Comparison of ENCODE assay signal across 22 cellular contexts in the genomic region with DNA sequence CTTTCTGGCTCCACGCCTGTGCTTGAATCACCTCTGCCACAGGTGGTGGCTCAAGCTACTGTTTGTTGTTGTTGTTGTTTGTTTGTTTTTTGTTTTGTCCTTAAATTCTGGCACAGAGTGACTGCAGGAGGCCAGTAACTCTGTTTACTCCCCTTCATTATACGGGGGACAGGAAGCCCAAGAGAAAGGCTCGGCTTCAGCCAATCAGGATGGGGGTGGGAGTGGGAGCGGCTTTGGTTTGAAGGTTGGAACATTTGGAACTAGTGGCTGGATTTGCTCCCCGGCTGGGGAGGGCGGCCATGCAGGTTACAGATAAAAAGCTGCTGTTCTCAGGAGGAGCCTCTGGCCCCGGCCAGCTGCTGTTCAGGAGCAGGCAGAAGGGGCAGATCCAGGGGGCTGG. TPM values are rescaled to one million over a fixed set of nuclear protein-coding genes. Genes with fewer than 3 reads are reported as not detected.
"Had no signal": no experiment of that assay in that cellular context is flagged by ENCODE, and none has a peak within 500 bp of the region (broad histone marks: within the 10 kb centered on the region; RNA-seq: fewer than 3 reads in every experiment).

No MANE protein-coding gene starts in this region.

- DNase-seq: activated CD4-positive, alpha-beta T cell treated with anti-CD3 and anti-CD28 coated beads for 48 hours; activated CD8-positive, alpha-beta T cell treated with anti-CD3 and anti-CD28 coated beads for 36 hours; activated effector memory CD4-positive, alpha-beta T cell treated with Interleukin-2 at 50 U/mL for 16 hours; activated T-cell treated with anti-CD3 and anti-CD28 coated beads, Interleukin-2, amount 50 U/mL, for 4 hours; hippocampal formation; left ventricle myocardium inferior; naive thymus-derived CD8-positive, alpha-beta T cell; retina; stimulated activated CD4-positive, alpha-beta T cell treated with anti-CD3 and anti-CD28 coated beads, Interleukin-15, amount 100 ng/mL, for 24 hours; stimulated activated CD4-positive, alpha-beta T cell treated with anti-CD3 and anti-CD28 coated beads, Interleukin-4, amount 100 ng/mL, for 1 hour; stimulated activated naive CD4-positive, alpha-beta T cell; T-helper 2 cell; tibial artery; uterus had no signal

- H3K9me3 Mint-ChIP-seq: activated CD8-positive, alpha-beta T cell treated with anti-CD3 and anti-CD28 coated beads for 36 hours; activated naive CD4-positive, alpha-beta T cell treated with anti-CD3 and anti-CD28 coated beads, Interleukin-2, amount 50 U/mL, for 72 hours; activated T-cell treated with anti-CD3 and anti-CD28 coated beads, Interleukin-2, amount 50 U/mL, for 4 hours; memory B cell; naive thymus-derived CD8-positive, alpha-beta T cell had no signal

- H3K27ac Mint-ChIP-seq: activated CD8-positive, alpha-beta T cell treated with anti-CD3 and anti-CD28 coated beads for 36 hours; memory B cell had no signal

- ATAC-seq: activated CD8-positive, alpha-beta T cell treated with anti-CD3 and anti-CD28 coated beads for 36 hours; activated naive CD4-positive, alpha-beta T cell treated with anti-CD3 and anti-CD28 coated beads, Interleukin-2, amount 50 U/mL, for 72 hours; activated T-cell treated with anti-CD3 and anti-CD28 coated beads, Interleukin-2, amount 50 U/mL, for 4 hours; esophagus mucosa; naive thymus-derived CD8-positive, alpha-beta T cell had no signal

- H3K36me3 ChIP-seq: left ventricle myocardium inferior, tibial artery, uterus had no signal

- H3K4me3 ChIP-seq: left ventricle myocardium inferior, tibial artery, uterus had no signal

- H3K4me1 ChIP-seq: uterus had no signal

- H3K27me3 ChIP-seq: tibial artery, uterus had no signal

- H3K27ac ChIP-seq: left ventricle myocardium inferior, tibial artery, uterus had no signal

- H3K4me1 Mint-ChIP-seq: memory B cell; naive thymus-derived CD8-positive, alpha-beta T cell had no signal

- H3K9me3 ChIP-seq: left ventricle myocardium inferior, tibial artery, uterus had no signal

- H3K36me3 Mint-ChIP-seq: activated naive CD4-positive, alpha-beta T cell treated with anti-CD3 and anti-CD28 coated beads, Interleukin-2, amount 50 U/mL, for 72 hours; memory B cell; naive thymus-derived CD8-positive, alpha-beta T cell had no signal

- H3K27me3 Mint-ChIP-seq: activated CD8-positive, alpha-beta T cell treated with anti-CD3 and anti-CD28 coated beads for 36 hours had no signal

- H3K4me3 Mint-ChIP-seq: activated CD8-positive, alpha-beta T cell treated with anti-CD3 and anti-CD28 coated beads for 36 hours; activated T-cell treated with anti-CD3 and anti-CD28 coated beads, Interleukin-2, amount 50 U/mL, for 4 hours; memory B cell; naive thymus-derived CD8-positive, alpha-beta T cell had no signal

RNA-seq across cellular contexts. Expression of a gene that starts 19.7 kb away (rescaled TPM):
- total RNA-seq: activated CD8-positive, alpha-beta T cell treated with anti-CD3 and anti-CD28 coated beads for 36 hours; activated naive CD4-positive, alpha-beta T cell treated with anti-CD3 and anti-CD28 coated beads, Interleukin-2, amount 50 U/mL, for 72 hours; activated T-cell treated with anti-CD3 and anti-CD28 coated beads, Interleukin-2, amount 50 U/mL, for 4 hours; cardiac septum; esophagus mucosa; kidney epithelial cell; left ventricle myocardium inferior; mucosa of gallbladder; naive thymus-derived CD8-positive, alpha-beta T cell; skeletal muscle tissue; subcutaneous adipose tissue; uterus had no signal
- polyA plus RNA-seq: naive thymus-derived CD8-positive, alpha-beta T cell had no signal
